ENCODE assay signal across 11 cellular contexts in the genomic region with DNA sequence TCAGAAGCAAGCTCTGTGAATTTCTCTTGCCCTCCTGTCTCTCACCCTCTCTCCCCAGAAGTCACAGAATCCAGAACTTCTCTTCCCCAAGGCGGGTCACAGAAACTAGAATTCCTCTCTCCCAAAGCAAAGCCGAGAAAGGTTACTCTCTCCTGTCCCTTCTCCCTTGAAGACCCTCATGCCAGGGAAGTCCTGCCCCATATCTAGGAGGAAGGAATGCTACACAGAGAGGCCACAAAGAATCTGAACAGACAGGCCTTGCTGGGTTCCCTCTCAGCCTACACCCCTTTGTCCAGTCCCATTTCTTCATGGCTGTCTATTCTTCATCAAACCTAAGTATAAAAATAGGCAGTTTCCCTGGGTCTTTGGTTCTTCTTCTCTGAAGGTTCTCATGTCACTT. TPM values are rescaled to one million over a fixed set of nuclear protein-coding genes. Genes with fewer than 3 reads are reported as not detected.
DNase-seq lines count a peak whose midpoint lies in the region; ATAC-seq, FAIRE-seq and TF ChIP-seq lines count a peak whose summit lies in the region.
"Had no signal": no experiment of that assay in that cellular context is flagged by ENCODE, and none has a peak within 500 bp of the region (broad histone marks: within the 10 kb centered on the region; RNA-seq: fewer than 3 reads in every experiment).

No MANE protein-coding gene starts in this region.

- H3K4me1 ChIP-seq in naive thymus-derived CD4-positive, alpha-beta T cell (ENCODE audit: control insufficient read depth in 2 of 2, insufficient read depth in 2 of 2, low read length in 2 of 2) = peaks cover 49 to 57% of the 10 kb centered on the region in 2 donors
- H3K4me1 ChIP-seq in kidney (ENCODE audit: control insufficient read depth in 1 of 2, insufficient read depth in 1 of 2, low read depth in 1 of 2, low read length in 2 of 2) = peaks cover 57 to 59% of the 10 kb centered on the region in 2 donors

- DNase-seq in stimulated activated naive CD8-positive, alpha-beta T cell treated with anti-CD3 and anti-CD28 coated beads, Interleukin-15, Interleukin-2, amounts not matched to agents 100 U/mL and 50 U/mL, for 24 hours = no peak
- DNase-seq in naive thymus-derived CD4-positive, alpha-beta T cell = no peak
- DNase-seq in RWPE1 (ENCODE audit: low spot score) (no peak), HEK293T (ENCODE audit: extremely low spot score) (no peak), left lobe of liver (ENCODE audit: low spot score) (no peak), kidney (no peak)
- DNase-seq: kidney glomerular epithelial cell had no signal

- CTCF ChIA-PET in naive thymus-derived CD4-positive, alpha-beta T cell (lab: Charles Lee) = interaction anchor here (0.7 kb wide), 1 partner anchor 85 kb away, joined by 4 read pairs; no protein-coding TSS in a partner anchor
- CTCF ChIA-PET in RWPE1 (lab: Yijun Ruan, JAX) = no interaction called here
- CTCF ChIA-PET in HEK293T (lab: Yijun Ruan, JAX) = no interaction called here

- peak overlapping the region; percentile 17 for H3K4me3 ChIP-seq in naive thymus-derived CD4-positive, alpha-beta T cell (ENCODE audit: low read length)
- no peak overlapping the region for H3K4me3 ChIP-seq in kidney (ENCODE audit: low read length in 2 of 2)

- H3K9me3 Mint-ChIP-seq in stimulated activated naive CD8-positive, alpha-beta T cell treated with anti-CD3 and anti-CD28 coated beads, Interleukin-15, Interleukin-2, amounts not matched to agents 100 ng/mL and 50 ng/mL, for 24 hours = no peaks in the 10 kb centered on the region
- no peaks in the 10 kb centered on the region for H3K9me3 Mint-ChIP-seq in activated naive CD8-positive, alpha-beta T cell (ENCODE audit: low read depth)
- H3K9me3 Mint-ChIP-seq in naive thymus-derived CD4-positive, alpha-beta T cell = no peaks in the 10 kb centered on the region

- H3K36me3 ChIP-seq in naive thymus-derived CD4-positive, alpha-beta T cell (ENCODE audit: control insufficient read depth in 2 of 3, insufficient read depth in 3 of 3, low read length in 3 of 3) = peaks cover 0 to 28% (median 0%) of the 10 kb centered on the region in 3 experiments
- H3K36me3 ChIP-seq in kidney (ENCODE audit: control insufficient read depth in 1 of 2, insufficient read depth in 2 of 2, low read length in 2 of 2) = no peaks in the 10 kb centered on the region

- H3K27ac ChIP-seq in naive thymus-derived CD4-positive, alpha-beta T cell (ENCODE audit: low read depth, low read length) = peak overlapping the region; percentile 50
- H3K27ac ChIP-seq in RWPE1 = no peak overlapping the region
- H3K27ac ChIP-seq in kidney (ENCODE audit: low read depth in 2 of 2, low read length in 2 of 2) = peak overlapping the region in 1 of 2 donors; percentile 19

- TF ChIP-seq CTCF in RWPE1 (conservative IDR thresholded peaks at IDR 0.05; ENCODE audit: low read depth) (no peak), kidney (IDR thresholded peaks at IDR 0.05; ENCODE audit: borderline replicate concordance, extremely low read depth, insufficient read depth) (no peak)

- no peak for FAIRE-seq in kidney (lab: Jason Lieb, UNC)
- FAIRE-seq: colon, H54 had no signal

- peak overlapping the region; percentile 70 for H3K4me3 Mint-ChIP-seq in stimulated activated naive CD8-positive, alpha-beta T cell treated with anti-CD3 and anti-CD28 coated beads, Interleukin-15, Interleukin-2, amounts not matched to agents 100 ng/mL and 50 ng/mL, for 24 hours
- peak overlapping the region; percentile 68 for H3K4me3 Mint-ChIP-seq in activated naive CD8-positive, alpha-beta T cell
- peak overlapping the region in 6 of 10 donors; percentile 1 to 82 (median 58) for H3K4me3 Mint-ChIP-seq in naive thymus-derived CD4-positive, alpha-beta T cell

- no peak for ATAC-seq in stimulated activated naive CD8-positive, alpha-beta T cell treated with anti-CD3 and anti-CD28 coated beads, Interleukin-15, Interleukin-2, amounts not matched to agents 100 U/mL and 50 U/mL, for 24 hours
- ATAC-seq in naive thymus-derived CD4-positive, alpha-beta T cell = no peak
- no peak for ATAC-seq in left lobe of liver

- H3K27me3 ChIP-seq in naive thymus-derived CD4-positive, alpha-beta T cell (ENCODE audit: control insufficient read depth in 2 of 2, insufficient read depth in 2 of 2, low read length in 2 of 2) = no peaks in the 10 kb centered on the region

- H3K27me3 Mint-ChIP-seq in stimulated activated naive CD8-positive, alpha-beta T cell treated with anti-CD3 and anti-CD28 coated beads, Interleukin-15, Interleukin-2, amounts not matched to agents 100 ng/mL and 50 ng/mL, for 24 hours = no peaks in the 10 kb centered on the region
- H3K27me3 Mint-ChIP-seq in activated naive CD8-positive, alpha-beta T cell = no peaks in the 10 kb centered on the region
- H3K27me3 Mint-ChIP-seq in naive thymus-derived CD4-positive, alpha-beta T cell = no peaks in the 10 kb centered on the region

- H3K4me1 Mint-ChIP-seq in stimulated activated naive CD8-positive, alpha-beta T cell treated with anti-CD3 and anti-CD28 coated beads, Interleukin-15, Interleukin-2, amounts not matched to agents 100 ng/mL and 50 ng/mL, for 24 hours (ENCODE audit: low read depth) = peaks cover 77% of the 10 kb centered on the region
- H3K4me1 Mint-ChIP-seq in activated naive CD8-positive, alpha-beta T cell (ENCODE audit: low read depth) = peaks cover 73% of the 10 kb centered on the region
- H3K4me1 Mint-ChIP-seq in naive thymus-derived CD4-positive, alpha-beta T cell = peaks cover 63 to 86% (median 73%) of the 10 kb centered on the region in 7 donors

- intact Hi-C loops in naive thymus-derived CD4-positive, alpha-beta T cell (cut with micrococcal nuclease) = loop anchor here (1.0 kb wide), 2 partner anchors 26 to 29 kb away; a partner anchor contains a TSS
- intact Hi-C loops in kidney (cut with DNase I) = no loop called here

- POLR2A ChIA-PET in naive thymus-derived CD4-positive, alpha-beta T cell (lab: Charles Lee) = interaction anchor here (5.6 kb wide), 1 partner anchor 27 kb away, joined by 47 read pairs; no protein-coding TSS in a partner anchor
- POLR2A ChIA-PET in RWPE1 (lab: Yijun Ruan, JAX; ENCODE audit: low non-redundant PET) = no interaction called here
- POLR2A ChIA-PET in HEK293T (lab: Yijun Ruan, JAX) = no interaction called here

- H3K27ac Mint-ChIP-seq in stimulated activated naive CD8-positive, alpha-beta T cell treated with anti-CD3 and anti-CD28 coated beads, Interleukin-15, Interleukin-2, amounts not matched to agents 100 ng/mL and 50 ng/mL, for 24 hours = peak overlapping the region; percentile 94
- H3K27ac Mint-ChIP-seq in activated naive CD8-positive, alpha-beta T cell = peak overlapping the region; percentile 94
- peak overlapping the region; percentile 46 to 96 (median 88) for H3K27ac Mint-ChIP-seq in naive thymus-derived CD4-positive, alpha-beta T cell

- no peaks in the 10 kb centered on the region for H3K9me3 ChIP-seq in naive thymus-derived CD4-positive, alpha-beta T cell (ENCODE audit: control insufficient read depth in 2 of 3, low read length in 3 of 3)
- H3K9me3 ChIP-seq in kidney (ENCODE audit: control insufficient read depth in 1 of 2, low read length in 2 of 2) = no peaks in the 10 kb centered on the region

- peaks cover 42% of the 10 kb centered on the region for H3K36me3 Mint-ChIP-seq in stimulated activated naive CD8-positive, alpha-beta T cell treated with anti-CD3 and anti-CD28 coated beads, Interleukin-15, Interleukin-2, amounts not matched to agents 100 ng/mL and 50 ng/mL, for 24 hours (ENCODE audit: low read depth)
- H3K36me3 Mint-ChIP-seq in activated naive CD8-positive, alpha-beta T cell = peaks cover 3% of the 10 kb centered on the region
- H3K36me3 Mint-ChIP-seq in naive thymus-derived CD4-positive, alpha-beta T cell = peaks cover 0 to 12% (median 0%) of the 10 kb centered on the region in 5 donors

- H3K9ac ChIP-seq in kidney (ENCODE audit: low read length in 2 of 2) = no peak overlapping the region

TF ChIP-seq in HEK293T, 16 proteins besides CTCF, POLR2A, EP300 and RAD21:
- TF ChIP-seq ZNF384 (IDR thresholded peaks at IDR 0.05) (no peak), ELF4 (IDR thresholded peaks at IDR 0.05) (no peak), ARNT (IDR thresholded peaks at IDR 0.05) (no peak), FOXK2 (IDR thresholded peaks at IDR 0.05) (no peak), HDGF (IDR thresholded peaks at IDR 0.05; ENCODE audit: borderline replicate concordance) (no peak), FOXA1 (IDR thresholded peaks at IDR 0.05) (no peak), FOXM1 (IDR thresholded peaks at IDR 0.05; ENCODE audit: borderline replicate concordance) (no peak), SP1 (IDR thresholded peaks at IDR 0.05) (no peak), CTBP1 (IDR thresholded peaks at IDR 0.05; ENCODE audit: borderline replicate concordance) (no peak), NFRKB (IDR thresholded peaks at IDR 0.05) (no peak), L3MBTL2 (conservative IDR thresholded peaks at IDR 0.05) (no peak), TARDBP (IDR thresholded peaks at IDR 0.05) (no peak), LEF1 (IDR thresholded peaks at IDR 0.05; ENCODE audit: borderline replicate concordance) (no peak), BHLHE40 (IDR thresholded peaks at IDR 0.05; ENCODE audit: borderline replicate concordance) (no peak), SUZ12 (IDR thresholded peaks at IDR 0.05) (no peak)
- TF ChIP-seq, protein P1, sequence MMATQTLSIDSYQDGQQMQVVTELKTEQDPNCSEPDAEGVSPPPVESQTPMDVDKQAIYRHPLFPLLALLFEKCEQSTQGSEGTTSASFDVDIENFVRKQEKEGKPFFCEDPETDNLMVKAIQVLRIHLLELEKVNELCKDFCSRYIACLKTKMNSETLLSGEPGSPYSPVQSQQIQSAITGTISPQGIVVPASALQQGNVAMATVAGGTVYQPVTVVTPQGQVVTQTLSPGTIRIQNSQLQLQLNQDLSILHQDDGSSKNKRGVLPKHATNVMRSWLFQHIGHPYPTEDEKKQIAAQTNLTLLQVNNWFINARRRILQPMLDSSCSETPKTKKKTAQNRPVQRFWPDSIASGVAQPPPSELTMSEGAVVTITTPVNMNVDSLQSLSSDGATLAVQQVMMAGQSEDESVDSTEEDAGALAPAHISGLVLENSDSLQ (IDR thresholded peaks at IDR 0.05) = no peak

RNA-seq across cellular contexts. Expression of a gene that starts 29.8 kb away (rescaled TPM):
- total RNA-seq in naive thymus-derived CD4-positive, alpha-beta T cell = 100 to 1,000 TPM in 4 of 5 experiments, 10 to 100 TPM in 1; 86.1 to 229 (median 136) TPM
- 100 to 1,000 TPM in 1 of 2 donors, 10 to 100 TPM in 1; 89.6 to 111 TPM for polyA plus RNA-seq in naive thymus-derived CD4-positive, alpha-beta T cell
- total RNA-seq in left lobe of liver (41.5 TPM), kidney (113 TPM)
- polyA plus RNA-seq in kidney (ENCODE audit: insufficient read depth, low read depth, low replicate concordance) = 148 TPM
